In the genomic region with DNA sequence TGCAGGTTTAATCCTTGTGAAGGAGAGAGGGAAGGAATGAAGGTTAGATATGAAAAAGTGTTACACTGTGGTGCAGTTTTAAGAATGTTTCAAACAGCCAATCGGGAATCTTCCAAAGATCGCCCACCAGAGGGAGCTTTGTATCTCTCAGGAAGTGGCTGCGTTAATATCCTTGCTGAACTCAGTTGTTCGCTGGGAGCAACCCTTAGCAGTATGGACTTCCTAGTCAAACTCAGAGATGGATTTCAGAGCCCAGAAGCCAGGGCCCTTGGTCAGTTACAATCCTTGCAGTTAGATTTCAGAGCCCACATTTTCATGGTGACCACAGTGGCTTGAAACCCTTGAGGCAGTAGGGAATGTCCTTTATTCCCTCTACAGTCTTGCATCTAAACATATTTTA, we compare ENCODE assay signal across 8 cellular contexts.
DNase-seq lines count a peak whose midpoint lies in the region; ATAC-seq and TF ChIP-seq lines count a peak whose summit lies in the region.

No MANE protein-coding gene starts in this region.

- H3K27ac ChIP-seq in prostate gland: no peak overlapping the region

- H3K27me3 ChIP-seq in prostate gland (replicated peaks; ENCODE audit: insufficient read depth): no peaks in the 10 kb centered on the region

- H3K9me3 ChIP-seq in prostate gland: no peaks in the 10 kb centered on the region

- peak; percentile 40 for TF ChIP-seq CTCF in fibroblast of pulmonary artery (IDR thresholded peaks at IDR 0.05; ENCODE audit: low read length, missing control alignments)
- peak in 2 of 4 experiments; percentile 21 to 34 for TF ChIP-seq CTCF in prostate gland (IDR thresholded peaks at IDR 0.05)

- TF ChIP-seq POLR2A in prostate gland (IDR thresholded peaks at IDR 0.05): no peak

- H3K4me1 ChIP-seq in prostate gland (replicated peaks): no peaks in the 10 kb centered on the region

- H3K4me3 ChIP-seq in fibroblast of pulmonary artery (replicated peaks; ENCODE audit: low read depth, low read length): no peak overlapping the region
- no peak overlapping the region for H3K4me3 ChIP-seq in prostate gland

- H3K36me3 ChIP-seq in prostate gland: no peaks in the 10 kb centered on the region

- ATAC-seq in HG03045 (IDR thresholded peaks at IDR 0.05; ENCODE audit: unreplicated experiment) (no peak), HG02981 (IDR thresholded peaks at IDR 0.05; ENCODE audit: unreplicated experiment) (no peak), GM18517 (IDR thresholded peaks at IDR 0.05; ENCODE audit: unreplicated experiment) (no peak)

- WGBS in prostate gland: 54% methylated on average over 4 of the region's 4 CpGs

- intact Hi-C loops in prostate gland (cut with DNase I): loop anchor here (10.0 kb wide), 1 partner anchor 478 kb away; no protein-coding TSS in a partner anchor

- DNase-seq in DMS53 treated with DMSO at 0.1 percent for 48 hours (lab: John Stamatoyannopoulos, UW; ENCODE audit: unreplicated experiment) (peak; percentile 32), HuH-7.5 (ENCODE audit: low spot score) (peak; percentile 23), RPMI8226 (peak; percentile 35), fibroblast of pulmonary artery (ENCODE audit: low read depth) (peak; percentile 30), prostate gland (ENCODE audit: low spot score) (peak; percentile 5)
